ENCODE assay signal across 8 cellular contexts in genomic region chr3:49132437-49133225, GRCh38. TPM values are rescaled to one million over a fixed set of nuclear protein-coding genes. Genes with fewer than 3 reads are reported as not detected.
DNase-seq lines count a peak whose midpoint lies in the region; ATAC-seq and TF ChIP-seq lines count a peak whose summit lies in the region.

Gene LAMB2 (minus strand): TSS chr3:49133050. CDS start chr3:49132867, 183 bp downstream.

- peak in 1 of 3 experiments; percentile 4; a peak in 1 of 6 replicates for TF ChIP-seq CTCF in HCT116 (IDR thresholded peaks at IDR 0.05 in 2 of 3, conservative IDR thresholded peaks at IDR 0.05 in 1 of 3; ENCODE audit: borderline replicate concordance in 1 of 3, insufficient read depth in 1 of 3, low read depth in 2 of 3, low read length in 2 of 3)
- TF ChIP-seq CTCF in thyroid gland (IDR thresholded peaks at IDR 0.05) = peak in 1 of 6 experiments; percentile 7

- BruUV-seq in HCT116 (replicated peaks; lab: Mats Ljungman, UMichigan) = TSS peak; percentile 82

- H3K9me3 Mint-ChIP-seq in activated T-helper 17 cell treated with anti-CD3 and anti-CD28 coated beads, Interleukin-2, amount 50 U/mL, for 72 hours = no peaks in the 10 kb centered on the region
- no peaks in the 10 kb centered on the region for H3K9me3 Mint-ChIP-seq in activated T-cell treated with anti-CD3 and anti-CD28 coated beads, Interleukin-2, amount 50 U/mL, for 24 hours

- peak within 1 kb of the TSS; percentile 39 for H3K23ac ChIP-seq in mesendoderm (ENCODE audit: low read length)

- peak within 1 kb of the TSS; percentile 69 for H3K18ac ChIP-seq in mesendoderm (ENCODE audit: low read length)

- ATAC-seq in HCT116 (peak; percentile 74), HG02623 (IDR thresholded peaks at IDR 0.05; ENCODE audit: unreplicated experiment) (no peak)
- ATAC-seq in activated T-helper 17 cell treated with anti-CD3 and anti-CD28 coated beads, Interleukin-2, amount 50 U/mL, for 72 hours (replicated peaks) = no peak

- DNase-seq in HCT116 (ENCODE audit: low read depth, low spot score) (peak; percentile 66), SJCRH30 (peak; percentile 76 to 82), mesendoderm (peak; percentile 97), thyroid gland (peak; percentile 79 to 80)
- no peak for DNase-seq in activated T-cell treated with anti-CD3 and anti-CD28 coated beads, Interleukin-2, amount 50 U/mL, for 24 hours

- H3K9me2 ChIP-seq in HCT116 (ENCODE audit: insufficient read depth) = no peaks in the 10 kb centered on the region

- H4K5ac ChIP-seq in mesendoderm (ENCODE audit: low read length) = no peak within 1 kb of the TSS

- H3K79me1 ChIP-seq in mesendoderm (ENCODE audit: low read length) = peaks cover 3% of the 10 kb centered on the region

- CTCF ChIA-PET in HCT116 (lab: Charles Lee) = interaction anchor here (0.9 to 2.7 kb wide), 4 partner anchors 38 to 317 kb away, joined by 3 to 13 read pairs (median 10); partner anchors contain the start of gene QRICH1

- H3K56ac ChIP-seq in mesendoderm (ENCODE audit: low read length) = peak within 1 kb of the TSS; percentile 98

- H2AFZ ChIP-seq in HCT116 (ENCODE audit: low read depth, low read length, poor library complexity, severe bottlenecking) = peak within 1 kb of the TSS; percentile 73

- H4K20me1 ChIP-seq in HCT116 (ENCODE audit: insufficient read depth) = no peaks in the 10 kb centered on the region

- RAD21 ChIA-PET in HCT116 (lab: Charles Lee; ENCODE audit: low non-redundant PET in 1 of 2, low total read pairs in 2 of 2, uncharacterized antibody in 2 of 2, unreplicated experiment in 2 of 2) = interaction anchor here (0.8 to 1.4 kb wide), 2 partner anchors 12 to 316 kb away, joined by 3 to 8 read pairs; partner anchors contain the start of gene USP19 (in 1 of the 2)

- H3K4ac ChIP-seq in mesendoderm (ENCODE audit: low read depth, low read length) = peak within 1 kb of the TSS; percentile 92

- intact Hi-C loops in HCT116 (cut with micrococcal nuclease) (loop anchor here (1.0 kb wide), 2 partner anchors 38 to 143 kb away; partner anchors contain the start of gene QRICH1), thyroid gland (cut with DNase I) (no loop called here)

- H3K4me3 ChIP-seq in HCT116 (replicated peaks in 1 of 2; ENCODE audit: low read depth in 1 of 2, low read length in 2 of 2) = peak within 1 kb of the TSS; percentile 70 to 91
- H3K4me3 ChIP-seq in SJCRH30 = peak within 1 kb of the TSS; percentile 65
- peak within 1 kb of the TSS; percentile 47 to 64 for H3K4me3 ChIP-seq in esophagus (ENCODE audit: low read depth in 1 of 2, low read length in 2 of 2)
- peak within 1 kb of the TSS; percentile 88 for H3K4me3 ChIP-seq in mesendoderm (ENCODE audit: low read length)
- peak within 1 kb of the TSS; percentile 11 to 93 (median 71) for H3K4me3 ChIP-seq in thyroid gland (replicated peaks in 1 of 3)

- peaks cover 0 to 2% of the 10 kb centered on the region in 2 experiments; a peak in 1 of 4 replicates for H3K36me3 ChIP-seq in HCT116 (ENCODE audit: control insufficient read depth in 1 of 2, insufficient read depth in 2 of 2, low read length in 2 of 2)
- H3K36me3 ChIP-seq in SJCRH30 = no peaks in the 10 kb centered on the region
- peaks cover 4 to 28% of the 10 kb centered on the region in 2 donors for H3K36me3 ChIP-seq in esophagus (ENCODE audit: control insufficient read depth in 2 of 2, insufficient read depth in 2 of 2, low read length in 1 of 2)
- no peaks in the 10 kb centered on the region for H3K36me3 ChIP-seq in mesendoderm (ENCODE audit: control insufficient read depth, insufficient read depth, low read length)
- H3K36me3 ChIP-seq in thyroid gland = peaks cover 17 to 22% of the 10 kb centered on the region in 2 donors

- H3K4me1 ChIP-seq in HCT116 (ENCODE audit: control insufficient read depth in 1 of 2, insufficient read depth in 2 of 2, low read length in 2 of 2) (peaks cover 16 to 46% of the 10 kb centered on the region in 2 experiments), SJCRH30 (no peaks in the 10 kb centered on the region; the same call in 1 of the 2 replicates), esophagus (ENCODE audit: control insufficient read depth in 2 of 2, insufficient read depth in 2 of 2, low read length in 1 of 2) (peaks cover 13 to 18% of the 10 kb centered on the region in 2 donors), mesendoderm (ENCODE audit: control insufficient read depth, low read depth, low read length) (peaks cover 6% of the 10 kb centered on the region), thyroid gland (peaks cover 15 to 19% of the 10 kb centered on the region in 2 donors)

- WGBS in esophagus, 2 donors = 11 to 15% methylated on average over 27 to 28 of the region's 28 CpGs
- no CpG with 5 or more reads among the region's 28 CpGs for WGBS in mesendoderm (ENCODE audit: extremely low coverage, insufficient coverage, low lambda C conversion rate)
- 9 to 11% methylated on average over 25 to 26 of the region's 28 CpGs for WGBS in thyroid gland, 2 donors

- TF ChIP-seq RAD21 in HCT116 (IDR thresholded peaks at IDR 0.05; ENCODE audit: low read depth) = no peak

- H2BK15ac ChIP-seq in mesendoderm (replicated peaks; ENCODE audit: low read depth) = no peak within 1 kb of the TSS

- no peak for TF ChIP-seq POLR2A in HCT116 (IDR thresholded peaks at IDR 0.05; ENCODE audit: borderline replicate concordance, extremely low read depth, insufficient read depth, insufficient read length)
- TF ChIP-seq POLR2A in thyroid gland (IDR thresholded peaks at IDR 0.05) = peak in 1 of 2 donors; percentile 59

- peak within 1 kb of the TSS; percentile 89 for H2BK5ac ChIP-seq in mesendoderm (ENCODE audit: low read length)

- H3K27me3 ChIP-seq in HCT116 (ENCODE audit: insufficient read depth, low read length) (no peaks in the 10 kb centered on the region), SJCRH30 (no peaks in the 10 kb centered on the region), esophagus (ENCODE audit: control insufficient read depth in 1 of 2, insufficient read depth in 2 of 2, low read length in 2 of 2) (no peaks in the 10 kb centered on the region), mesendoderm (ENCODE audit: insufficient read depth, low read length, poor library complexity) (no peaks in the 10 kb centered on the region), thyroid gland (no peaks in the 10 kb centered on the region)

- H3K27ac ChIP-seq in HCT116 (ENCODE audit: low read depth, low read length) (peak within 1 kb of the TSS; percentile 89), SJCRH30 (peak within 1 kb of the TSS; percentile 55), esophagus (ENCODE audit: low read depth in 2 of 2, low read length in 1 of 2) (peak within 1 kb of the TSS; percentile 85 to 87), mesendoderm (ENCODE audit: low read depth, low read length) (peak within 1 kb of the TSS; percentile 65), thyroid gland (peak within 1 kb of the TSS; percentile 82 to 94 (median 93))

- peaks cover 11% of the 10 kb centered on the region; the same call in 1 of the 2 replicates for H3K79me2 ChIP-seq in HCT116 (ENCODE audit: insufficient read depth, low read length)
- H3K79me2 ChIP-seq in mesendoderm (ENCODE audit: control insufficient read depth, insufficient read depth, low read length) = no peaks in the 10 kb centered on the region

- no peak within 1 kb of the TSS for H4K8ac ChIP-seq in mesendoderm (ENCODE audit: low read depth, low read length)

- H3K4me1 Mint-ChIP-seq in activated T-helper 17 cell treated with anti-CD3 and anti-CD28 coated beads, Interleukin-2, amount 50 U/mL, for 72 hours = no peaks in the 10 kb centered on the region
- peaks cover 1% of the 10 kb centered on the region for H3K4me1 Mint-ChIP-seq in activated T-cell treated with anti-CD3 and anti-CD28 coated beads, Interleukin-2, amount 50 U/mL, for 24 hours (ENCODE audit: low read depth)

- peaks cover 14% of the 10 kb centered on the region for H3K27me3 Mint-ChIP-seq in activated T-helper 17 cell treated with anti-CD3 and anti-CD28 coated beads, Interleukin-2, amount 50 U/mL, for 72 hours
- peaks cover 30% of the 10 kb centered on the region for H3K27me3 Mint-ChIP-seq in activated T-cell treated with anti-CD3 and anti-CD28 coated beads, Interleukin-2, amount 50 U/mL, for 24 hours

- H3K4me2 ChIP-seq in HCT116 (ENCODE audit: low read length) = peak within 1 kb of the TSS; percentile 100
- H3K4me2 ChIP-seq in mesendoderm (ENCODE audit: low read length) = peak within 1 kb of the TSS; percentile 97

- no peak within 1 kb of the TSS for H3K27ac Mint-ChIP-seq in activated T-helper 17 cell treated with anti-CD3 and anti-CD28 coated beads, Interleukin-2, amount 50 U/mL, for 72 hours
- H3K27ac Mint-ChIP-seq in activated T-cell treated with anti-CD3 and anti-CD28 coated beads, Interleukin-2, amount 50 U/mL, for 24 hours = no peak within 1 kb of the TSS

- H3K4me3 Mint-ChIP-seq in activated T-helper 17 cell treated with anti-CD3 and anti-CD28 coated beads, Interleukin-2, amount 50 U/mL, for 72 hours = no peak within 1 kb of the TSS
- no peak within 1 kb of the TSS for H3K4me3 Mint-ChIP-seq in activated T-cell treated with anti-CD3 and anti-CD28 coated beads, Interleukin-2, amount 50 U/mL, for 24 hours

- H2AK5ac ChIP-seq in mesendoderm (ENCODE audit: low read length) = no peak within 1 kb of the TSS

- peak within 1 kb of the TSS; percentile 8 for H2BK120ac ChIP-seq in mesendoderm (ENCODE audit: low read depth, low read length)

- H3K36me3 Mint-ChIP-seq in activated T-helper 17 cell treated with anti-CD3 and anti-CD28 coated beads, Interleukin-2, amount 50 U/mL, for 72 hours (ENCODE audit: low read depth) = no peaks in the 10 kb centered on the region
- H3K36me3 Mint-ChIP-seq in activated T-cell treated with anti-CD3 and anti-CD28 coated beads, Interleukin-2, amount 50 U/mL, for 24 hours (ENCODE audit: low read depth) = no peaks in the 10 kb centered on the region

- H3K9ac ChIP-seq in HCT116 (ENCODE audit: low read length) = peak within 1 kb of the TSS; percentile 87
- peak within 1 kb of the TSS; percentile 88 for H3K9ac ChIP-seq in mesendoderm (ENCODE audit: low read length)

- POLR2A ChIA-PET in HCT116 (lab: Charles Lee) = interaction anchor here (1.4 to 2.7 kb wide), 4 partner anchors 12 to 103 kb away, joined by 5 to 23 read pairs (median 8); partner anchors contain the start of genes IMPDH2, KLHDC8B, QRICH1 and USP19

- no peaks in the 10 kb centered on the region for H3K9me3 ChIP-seq in HCT116 (ENCODE audit: control insufficient read depth in 1 of 2, insufficient read depth in 1 of 2, low read depth in 1 of 2, low read length in 2 of 2)
- no peaks in the 10 kb centered on the region for H3K9me3 ChIP-seq in SJCRH30 (replicated peaks)
- H3K9me3 ChIP-seq in esophagus (ENCODE audit: control insufficient read depth in 2 of 2, insufficient read depth in 1 of 2, low read depth in 1 of 2, low read length in 1 of 2) = no peaks in the 10 kb centered on the region
- H3K9me3 ChIP-seq in thyroid gland = no peaks in the 10 kb centered on the region

TF ChIP-seq in HCT116, 20 proteins besides CTCF, POLR2A, EP300 and RAD21 (continues in another document):
- TF ChIP-seq YY1 (IDR thresholded peaks at IDR 0.05; ENCODE audit: extremely low read depth, insufficient replicate concordance, low read depth, low read length) = peak; percentile 73

RNA-seq across cellular contexts. Expression of gene LAMB2, which starts in this region (rescaled TPM):
- total RNA-seq in HCT116 (2021; ENCODE audit: unreplicated experiment) (213 TPM), thyroid gland (100 to 1,000 TPM; 452 to 573 (median 527) TPM)
- polyA plus RNA-seq in HCT116 (2012) = 277 and 293 TPM in 2 replicates
- 49.7 and 53.4 TPM in 2 replicates for total RNA-seq in SJCRH30 (2014; rRNA removed; shearing (Covaris generic))
- 100 to 1,000 TPM; 123 to 219 TPM for polyA plus RNA-seq in esophagus
- 60.3 TPM for polyA plus RNA-seq in mesendoderm (2013, experiment 1 of 2)
- polyA plus RNA-seq in mesendoderm (2013, experiment 2 of 2) = 62.4 TPM
- total RNA-seq in activated T-helper 17 cell treated with anti-CD3 and anti-CD28 coated beads, Interleukin-2, amount 50 U/mL, for 72 hours = under 1 TPM in 1 of 2 donors, not detected in 1; 0.79 TPM

Comparison
In these comparisons a context has a peak if more than half of its experiments do, and no peak if none do; other contexts are left out.
1. RNA of gene LAMB2 (total RNA-seq): 452 to 573 TPM in thyroid gland, 213 TPM in HCT116 (single experiment) and 49.7 to 53.4 TPM in SJCRH30; 0.79 TPM in activated T-helper 17 cell treated with anti-CD3 and anti-CD28 coated beads, Interleukin-2, amount 50 U/mL, for 72 hours; every median in the first group is over 10 times any median in the second.
2. Peak in every context shown above with its lines, with median percentiles within 50 percentile points of each other: H3K27ac ChIP-seq and H3K4me3 ChIP-seq.